16 cellular contexts compared by ENCODE assay signal in genomic region chr10:59674211-59674836, GRCh38. TPM values are rescaled to one million over a fixed set of nuclear protein-coding genes. Genes with fewer than 3 reads are reported as not detected.
DNase-seq lines count a peak whose midpoint lies in the region; ATAC-seq and TF ChIP-seq lines count a peak whose summit lies in the region.
"Had no signal": no experiment of that assay in that cellular context is flagged by ENCODE, and none has a peak within 500 bp of the region (broad histone marks: within the 10 kb centered on the region; RNA-seq: fewer than 3 reads in every experiment).

No MANE protein-coding gene starts in this region.

- no peaks in the 10 kb centered on the region for H3K9me3 ChIP-seq in mesenchymal stem cell (ENCODE audit: control insufficient read depth, low read length)
- H3K9me3 ChIP-seq: Peyer's patch had no signal

- H3K18ac ChIP-seq in mesenchymal stem cell (ENCODE audit: low read depth in 1 of 2, low read length in 2 of 2): no peak overlapping the region

- H3K9me3 Mint-ChIP-seq in activated naive CD4-positive, alpha-beta T cell treated with anti-CD3 and anti-CD28 coated beads, Interleukin-2, amount 10 ng/mL, durations not matched to agents 7 days and 5 days: no peaks in the 10 kb centered on the region

- in situ Hi-C loops in brain microvascular endothelial cell (cut with HindIII; ENCODE audit: low pct_ligation_motif_present, low sequenced_read_pairs): no loop called here

- H3K14ac ChIP-seq in mesenchymal stem cell (ENCODE audit: low read length in 2 of 2): no peak overlapping the region

- no peaks in the 10 kb centered on the region for H3K79me1 ChIP-seq in mesenchymal stem cell (replicated peaks; ENCODE audit: low read length, poor library complexity, severe bottlenecking)

- no peaks in the 10 kb centered on the region for H3K4me1 ChIP-seq in mesenchymal stem cell (ENCODE audit: control insufficient read depth, insufficient read depth, low read depth, low read length)
- H3K4me1 ChIP-seq: Peyer's patch had no signal

- H3K4ac ChIP-seq in mesenchymal stem cell (ENCODE audit: low read depth in 1 of 2, low read length in 2 of 2): no peak overlapping the region

- WGBS in mesenchymal stem cell: no CpG with 5 or more reads among the region's 1 CpG

- H3K36me3 ChIP-seq in brain microvascular endothelial cell (replicated peaks) (no peaks in the 10 kb centered on the region), mesenchymal stem cell (ENCODE audit: control insufficient read depth in 1 of 2, insufficient read depth in 2 of 2, low read depth in 1 of 2, low read length in 2 of 2) (no peaks in the 10 kb centered on the region)
- H3K36me3 ChIP-seq: Peyer's patch had no signal

- no peaks in the 10 kb centered on the region for H3K27me3 ChIP-seq in brain microvascular endothelial cell (replicated peaks)
- no peaks in the 10 kb centered on the region for H3K27me3 ChIP-seq in mesenchymal stem cell (ENCODE audit: control insufficient read depth in 1 of 2, insufficient read depth in 1 of 2, low read length in 2 of 2)
- H3K27me3 ChIP-seq: Peyer's patch had no signal

- peak; percentile 3 for DNase-seq in AG04449 (ENCODE audit: low read depth, low spot score)
- peak; percentile 19 for DNase-seq in HT-29 (ENCODE audit: low spot score)
- peak; percentile 52 for DNase-seq in brain microvascular endothelial cell
- peak; percentile 57 for DNase-seq in mesenchymal stem cell
- no peak for DNase-seq in activated naive CD4-positive, alpha-beta T cell treated with anti-CD3 and anti-CD28 coated beads, Interleukin-2, amount 10 ng/mL, durations not matched to agents 7 days and 5 days
- no peak for DNase-seq in SKM-1 treated with dmso at 0.1 percent for 144 hours (lab: John Stamatoyannopoulos, UW; ENCODE audit: unreplicated experiment)
- DNase-seq: activated CD8-positive, alpha-beta memory T cell treated with anti-CD3 and anti-CD28 coated beads, Interleukin-2, amount 50 U/mL, for 48 hours; anterior cingulate cortex; KBM-7; kidney; occipital lobe; stimulated activated CD4-positive, alpha-beta T cell treated with anti-CD3 and anti-CD28 coated beads, Interleukin-2, amount 100 ng/mL, for 48 hours had no signal

- CTCF ChIA-PET in AG04449 (lab: Yijun Ruan, JAX): no interaction called here
- CTCF ChIA-PET in activated naive CD4-positive, alpha-beta T cell treated with anti-CD3 and anti-CD28 coated beads, Interleukin-2, amount 10 ng/mL, durations not matched to agents 7 days and 5 days (lab: Charles Lee): no interaction called here

- H3K4me3 ChIP-seq in AG04449 (ENCODE audit: low read depth, low read length) (no peak overlapping the region), brain microvascular endothelial cell (ENCODE audit: low read depth, low read length) (no peak overlapping the region), mesenchymal stem cell (ENCODE audit: insufficient read depth in 1 of 2, low read depth in 1 of 2, low read length in 2 of 2) (no peak overlapping the region)
- H3K4me3 ChIP-seq: Peyer's patch had no signal

- H3K23ac ChIP-seq in mesenchymal stem cell (ENCODE audit: low read length in 2 of 2): no peak overlapping the region

- H3K27ac ChIP-seq in brain microvascular endothelial cell: no peak overlapping the region
- no peak overlapping the region for H3K27ac ChIP-seq in mesenchymal stem cell (ENCODE audit: low read length, poor library complexity, severe bottlenecking)
- H3K27ac ChIP-seq: Peyer's patch had no signal

- no peaks in the 10 kb centered on the region for H3K36me3 Mint-ChIP-seq in activated naive CD4-positive, alpha-beta T cell treated with anti-CD3 and anti-CD28 coated beads, Interleukin-2, amount 10 ng/mL, durations not matched to agents 7 days and 5 days

- no peak overlapping the region for H4K8ac ChIP-seq in mesenchymal stem cell (ENCODE audit: low read length)

- H2BK12ac ChIP-seq in mesenchymal stem cell (ENCODE audit: low read length in 2 of 2): no peak overlapping the region

- no peak overlapping the region for H3K4me3 Mint-ChIP-seq in activated naive CD4-positive, alpha-beta T cell treated with anti-CD3 and anti-CD28 coated beads, Interleukin-2, amount 10 ng/mL, durations not matched to agents 7 days and 5 days

- POLR2A ChIA-PET in AG04449 (lab: Yijun Ruan, JAX): no interaction called here

- ATAC-seq in HG02798 (IDR thresholded peaks at IDR 0.05; ENCODE audit: poor library complexity, unreplicated experiment) (no peak), GM18858 (IDR thresholded peaks at IDR 0.05; ENCODE audit: unreplicated experiment) (no peak)

- no peak overlapping the region for H2AK5ac ChIP-seq in mesenchymal stem cell (ENCODE audit: low read length, severe bottlenecking)

- no peak overlapping the region for H2BK120ac ChIP-seq in mesenchymal stem cell (ENCODE audit: low read depth, low read length)

- no peak overlapping the region for H3K4me2 ChIP-seq in mesenchymal stem cell (ENCODE audit: low read length, poor library complexity, severe bottlenecking)

- H2BK15ac ChIP-seq in mesenchymal stem cell (ENCODE audit: low read depth, poor library complexity, severe bottlenecking): no peak overlapping the region

- no peak overlapping the region for H2BK5ac ChIP-seq in mesenchymal stem cell (ENCODE audit: low read depth, low read length, poor library complexity, severe bottlenecking)

- no peak overlapping the region for H3K27ac Mint-ChIP-seq in activated naive CD4-positive, alpha-beta T cell treated with anti-CD3 and anti-CD28 coated beads, Interleukin-2, amount 10 ng/mL, durations not matched to agents 7 days and 5 days

- no peak for TF ChIP-seq CTCF in AG04449 (IDR thresholded peaks at IDR 0.05; ENCODE audit: insufficient read depth, low read length, missing control alignments)
- no peak for TF ChIP-seq CTCF in brain microvascular endothelial cell (IDR thresholded peaks at IDR 0.05; ENCODE audit: low read depth, low read length, missing control alignments)

- H3K9ac ChIP-seq in mesenchymal stem cell (ENCODE audit: low read length): no peak overlapping the region

- H4K91ac ChIP-seq in mesenchymal stem cell (ENCODE audit: low read length): no peak overlapping the region

- no peak overlapping the region for H2AFZ ChIP-seq in mesenchymal stem cell (ENCODE audit: low read depth, low read length)

- no peaks in the 10 kb centered on the region for H3K4me1 Mint-ChIP-seq in activated naive CD4-positive, alpha-beta T cell treated with anti-CD3 and anti-CD28 coated beads, Interleukin-2, amount 10 ng/mL, durations not matched to agents 7 days and 5 days

- no peaks in the 10 kb centered on the region for H3K27me3 Mint-ChIP-seq in activated naive CD4-positive, alpha-beta T cell treated with anti-CD3 and anti-CD28 coated beads, Interleukin-2, amount 10 ng/mL, durations not matched to agents 7 days and 5 days

RNA-seq across cellular contexts. Expression of gene SLC16A9, which starts 35.3 kb away (rescaled TPM):
- total RNA-seq in HT-29 (2014; rRNA removed; shearing (Covaris generic)): not detected in 2 replicates
- 0.11 TPM for polyA plus RNA-seq in mesenchymal stem cell (2013, experiment 1 of 2)
- polyA plus RNA-seq in mesenchymal stem cell (2013, experiment 2 of 2): 0.10 TPM
- total RNA-seq: endothelial cell of umbilical vein had no signal

Comparison
In these comparisons a context has a peak if more than half of its experiments do, and no peak if none do; other contexts are left out.
1. DNase-seq: peak in AG04449 (single experiment), HT-29 (single experiment), brain microvascular endothelial cell (single experiment) and mesenchymal stem cell (single experiment); none in activated naive CD4-positive, alpha-beta T cell treated with anti-CD3 and anti-CD28 coated beads, Interleukin-2, amount 10 ng/mL, durations not matched to agents 7 days and 5 days (single experiment) and SKM-1 treated with dmso at 0.1 percent for 144 hours (single experiment).